Comparison of ENCODE assay signal across 1 cellular context in genomic region chr12:120922279-120922678, GRCh38.
TF ChIP-seq lines count a peak whose summit lies in the region.

No MANE protein-coding gene starts in this region.

TF ChIP-seq in GM23338, 12 proteins besides CTCF, POLR2A, EP300 and RAD21:
- TF ChIP-seq, protein P1, sequence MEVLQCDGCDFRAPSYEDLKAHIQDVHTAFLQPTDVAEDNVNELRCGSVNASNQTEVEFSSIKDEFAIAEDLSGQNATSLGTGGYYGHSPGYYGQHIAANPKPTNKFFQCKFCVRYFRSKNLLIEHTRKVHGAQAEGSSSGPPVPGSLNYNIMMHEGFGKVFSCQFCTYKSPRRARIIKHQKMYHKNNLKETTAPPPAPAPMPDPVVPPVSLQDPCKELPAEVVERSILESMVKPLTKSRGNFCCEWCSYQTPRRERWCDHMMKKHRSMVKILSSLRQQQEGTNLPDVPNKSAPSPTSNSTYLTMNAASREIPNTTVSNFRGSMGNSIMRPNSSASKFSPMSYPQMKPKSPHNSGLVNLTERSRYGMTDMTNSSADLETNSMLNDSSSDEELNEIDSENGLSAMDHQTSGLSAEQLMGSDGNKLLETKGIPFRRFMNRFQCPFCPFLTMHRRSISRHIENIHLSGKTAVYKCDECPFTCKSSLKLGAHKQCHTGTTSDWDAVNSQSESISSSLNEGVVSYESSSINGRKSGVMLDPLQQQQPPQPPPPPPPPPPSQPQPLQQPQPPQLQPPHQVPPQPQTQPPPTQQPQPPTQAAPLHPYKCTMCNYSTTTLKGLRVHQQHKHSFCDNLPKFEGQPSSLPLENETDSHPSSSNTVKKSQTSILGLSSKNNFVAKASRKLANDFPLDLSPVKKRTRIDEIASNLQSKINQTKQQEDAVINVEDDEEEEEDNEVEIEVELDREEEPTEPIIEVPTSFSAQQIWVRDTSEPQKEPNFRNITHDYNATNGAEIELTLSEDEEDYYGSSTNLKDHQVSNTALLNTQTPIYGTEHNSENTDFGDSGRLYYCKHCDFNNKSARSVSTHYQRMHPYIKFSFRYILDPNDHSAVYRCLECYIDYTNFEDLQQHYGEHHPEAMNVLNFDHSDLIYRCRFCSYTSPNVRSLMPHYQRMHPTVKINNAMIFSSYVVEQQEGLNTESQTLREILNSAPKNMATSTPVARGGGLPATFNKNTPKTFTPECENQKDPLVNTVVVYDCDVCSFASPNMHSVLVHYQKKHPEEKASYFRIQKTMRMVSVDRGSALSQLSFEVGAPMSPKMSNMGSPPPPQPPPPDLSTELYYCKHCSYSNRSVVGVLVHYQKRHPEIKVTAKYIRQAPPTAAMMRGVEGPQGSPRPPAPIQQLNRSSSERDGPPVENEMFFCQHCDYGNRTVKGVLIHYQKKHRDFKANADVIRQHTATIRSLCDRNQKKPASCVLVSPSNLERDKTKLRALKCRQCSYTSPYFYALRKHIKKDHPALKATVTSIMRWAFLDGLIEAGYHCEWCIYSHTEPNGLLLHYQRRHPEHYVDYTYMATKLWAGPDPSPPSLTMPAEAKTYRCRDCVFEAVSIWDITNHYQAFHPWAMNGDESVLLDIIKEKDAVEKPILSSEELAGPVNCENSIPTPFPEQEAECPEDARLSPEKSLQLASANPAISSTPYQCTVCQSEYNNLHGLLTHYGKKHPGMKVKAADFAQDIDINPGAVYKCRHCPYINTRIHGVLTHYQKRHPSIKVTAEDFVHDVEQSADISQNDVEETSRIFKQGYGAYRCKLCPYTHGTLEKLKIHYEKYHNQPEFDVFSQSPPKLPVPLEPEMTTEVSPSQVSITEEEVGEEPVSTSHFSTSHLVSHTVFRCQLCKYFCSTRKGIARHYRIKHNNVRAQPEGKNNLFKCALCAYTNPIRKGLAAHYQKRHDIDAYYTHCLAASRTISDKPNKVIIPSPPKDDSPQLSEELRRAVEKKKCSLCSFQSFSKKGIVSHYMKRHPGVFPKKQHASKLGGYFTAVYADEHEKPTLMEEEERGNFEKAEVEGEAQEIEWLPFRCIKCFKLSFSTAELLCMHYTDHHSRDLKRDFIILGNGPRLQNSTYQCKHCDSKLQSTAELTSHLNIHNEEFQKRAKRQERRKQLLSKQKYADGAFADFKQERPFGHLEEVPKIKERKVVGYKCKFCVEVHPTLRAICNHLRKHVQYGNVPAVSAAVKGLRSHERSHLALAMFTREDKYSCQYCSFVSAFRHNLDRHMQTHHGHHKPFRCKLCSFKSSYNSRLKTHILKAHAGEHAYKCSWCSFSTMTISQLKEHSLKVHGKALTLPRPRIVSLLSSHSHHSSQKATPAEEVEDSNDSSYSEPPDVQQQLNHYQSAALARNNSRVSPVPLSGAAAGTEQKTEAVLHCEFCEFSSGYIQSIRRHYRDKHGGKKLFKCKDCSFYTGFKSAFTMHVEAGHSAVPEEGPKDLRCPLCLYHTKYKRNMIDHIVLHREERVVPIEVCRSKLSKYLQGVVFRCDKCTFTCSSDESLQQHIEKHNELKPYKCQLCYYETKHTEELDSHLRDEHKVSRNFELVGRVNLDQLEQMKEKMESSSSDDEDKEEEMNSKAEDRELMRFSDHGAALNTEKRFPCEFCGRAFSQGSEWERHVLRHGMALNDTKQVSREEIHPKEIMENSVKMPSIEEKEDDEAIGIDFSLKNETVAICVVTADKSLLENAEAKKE (CRISPR knock-in tag; IDR thresholded peaks at IDR 0.05), result 0 out of 2 replicates have a peak, but pooled peaks have one; percentile 17
- TF ChIP-seq ZNF114 (CRISPR knock-in tag; IDR thresholded peaks at IDR 0.05), result no peak
